ENCODE assay signal across 8 cellular contexts in genomic region chr20:26009402-26010223, GRCh38.
DNase-seq lines count a peak whose midpoint lies in the region; ATAC-seq, FAIRE-seq and TF ChIP-seq lines count a peak whose summit lies in the region.
"Not testable (repeated sequence)": the region's sequence is repeated elsewhere in the genome, so short reads cannot be mapped to it uniquely, and the experiment has no call there.

No MANE protein-coding gene starts in this region.

- H3K4me1 Mint-ChIP-seq in IgD-negative memory B cell, result not testable (repeated sequence)

- H3K27ac ChIP-seq in SU-DHL-6 (ENCODE audit: low read depth, low read length), result not testable (repeated sequence)
- H3K27ac ChIP-seq in endothelial cell of umbilical vein (ENCODE audit: insufficient read depth, low read depth, low read length), result peak overlapping the region; percentile 72
- H3K27ac ChIP-seq in thoracic aorta, result peak overlapping the region; percentile 88 to 89

- H3K4me1 ChIP-seq in endothelial cell of umbilical vein (ENCODE audit: control insufficient read depth, extremely low read depth, insufficient read depth, low read length); thoracic aorta (ENCODE audit: control insufficient read depth in 1 of 2, low read depth in 2 of 2): not testable (repeated sequence)

- H3K9me3 ChIP-seq in SU-DHL-6 (ENCODE audit: insufficient read depth, low read length); endothelial cell of umbilical vein (replicated peaks; ENCODE audit: control insufficient read depth, insufficient read depth, low read length); thoracic aorta: not testable (repeated sequence)

- H3K27ac Mint-ChIP-seq in IgD-negative memory B cell, result peak overlapping the region; percentile 49 to 91 (median 90)

- H3K9me1 ChIP-seq in endothelial cell of umbilical vein (replicated peaks; ENCODE audit: control insufficient read depth, extremely low read depth, insufficient read depth, low read length), result not testable (repeated sequence)

- peak; percentile 67 for FAIRE-seq in endothelial cell of umbilical vein (lab: Jason Lieb, UNC)

- DNase-seq in GM03348 (ENCODE audit: low spot score), result peak; percentile 67
- peak; percentile 39 for DNase-seq in activated gamma-delta T cell treated with Interleukin-2 at 50 U/mL for 16 hours
- DNase-seq in endothelial cell of umbilical vein (ENCODE audit: low read depth, low spot score), result peak; percentile 90
- peak; percentile 96 for DNase-seq in left kidney (ENCODE audit: low read depth, low spot score)
- DNase-seq in retinal pigment epithelial cell (ENCODE audit: low read depth), result peak; percentile 78
- peak; percentile 82 for DNase-seq in thoracic aorta (ENCODE audit: low spot score)

- dilution Hi-C loops in endothelial cell of umbilical vein (cut with MboI; ENCODE audit: extremely low pct_ligation_motif_present, low sequenced_read_pairs), result not testable (repeated sequence)

- H3K4me3 Mint-ChIP-seq in IgD-negative memory B cell, result peak overlapping the region; percentile 90 to 98 (median 94)

- ATAC-seq in thoracic aorta (ENCODE audit: insufficient number of reproducible peaks, low FRiP score, low read depth), result not testable (repeated sequence)

- TSS peak; percentile 81 for BruUV-seq in endothelial cell of umbilical vein (replicated peaks; lab: Mats Ljungman, UMichigan)

- intact Hi-C loops in endothelial cell of umbilical vein (cut with micrococcal nuclease), result not testable (repeated sequence)

- not testable (repeated sequence) for H3K27me3 ChIP-seq in SU-DHL-6 (ENCODE audit: low read length); endothelial cell of umbilical vein (ENCODE audit: control insufficient read depth in 2 of 2, insufficient read depth in 2 of 2, low read length in 2 of 2); thoracic aorta (replicated peaks; ENCODE audit: insufficient read depth)

- H3K79me2 ChIP-seq in SU-DHL-6 (ENCODE audit: insufficient read depth, low read length); endothelial cell of umbilical vein (ENCODE audit: control insufficient read depth, insufficient read depth, low read length): not testable (repeated sequence)

- not testable (repeated sequence) for H3K9me2 ChIP-seq in SU-DHL-6 (replicated peaks; ENCODE audit: insufficient read depth, low read length)

- POLR2A ChIA-PET in endothelial cell of umbilical vein (lab: Charles Lee), result not testable (repeated sequence)

- H3K36me3 ChIP-seq in SU-DHL-6 (ENCODE audit: low read length); endothelial cell of umbilical vein (ENCODE audit: control insufficient read depth in 2 of 2, extremely low read depth in 1 of 2, insufficient read depth in 2 of 2, low read length in 2 of 2); thoracic aorta: not testable (repeated sequence)

- H3K4me2 ChIP-seq in SU-DHL-6 (ENCODE audit: low read depth, low read length, poor library complexity, severe bottlenecking) (peak overlapping the region; percentile 45), endothelial cell of umbilical vein (ENCODE audit: insufficient read depth, low read length) (peak overlapping the region; percentile 1)

- not testable (repeated sequence) for H3K27me3 Mint-ChIP-seq in IgD-negative memory B cell

- H4K20me1 ChIP-seq in SU-DHL-6 (ENCODE audit: low read depth, low read length); endothelial cell of umbilical vein (replicated peaks; ENCODE audit: control insufficient read depth, extremely low read depth, insufficient read depth, low read length): not testable (repeated sequence)

- peak; percentile 60 for TF ChIP-seq POLR2A in endothelial cell of umbilical vein (IDR thresholded peaks at IDR 0.05; ENCODE audit: low read depth, low read length)

- not testable (repeated sequence) for H3K9me3 Mint-ChIP-seq in IgD-negative memory B cell

- CTCF ChIA-PET in endothelial cell of umbilical vein (lab: Charles Lee), result not testable (repeated sequence)

- H3K4me3 ChIP-seq in SU-DHL-6 (ENCODE audit: insufficient read depth, low read length, poor library complexity, severe bottlenecking) (peak overlapping the region; percentile 57), endothelial cell of umbilical vein (replicated peaks in 1 of 3; ENCODE audit: insufficient read depth in 1 of 3, low read depth in 1 of 3, low read length in 3 of 3) (peak overlapping the region; percentile 38 to 76 (median 50)), retinal pigment epithelial cell (ENCODE audit: low read length) (peak overlapping the region; percentile 59), thoracic aorta (peak overlapping the region; percentile 88)

- not testable (repeated sequence) for TF ChIP-seq CTCF in SU-DHL-6 (IDR thresholded peaks at IDR 0.05; ENCODE audit: insufficient read depth, low read length, poor library complexity, severe bottlenecking); endothelial cell of umbilical vein (IDR thresholded peaks at IDR 0.05; ENCODE audit: extremely low read depth in 1 of 2, insufficient read depth in 1 of 2, low read depth in 1 of 2, low read length in 2 of 2); retinal pigment epithelial cell (conservative IDR thresholded peaks at IDR 0.05; ENCODE audit: low read depth, low read length); thoracic aorta (IDR thresholded peaks at IDR 0.05)

- peak overlapping the region; percentile 61 for H3K9ac ChIP-seq in SU-DHL-6 (ENCODE audit: low read length)
- peak overlapping the region; percentile 53 for H3K9ac ChIP-seq in endothelial cell of umbilical vein (replicated peaks; ENCODE audit: extremely low read depth, insufficient read depth, low read length)

- H2AFZ ChIP-seq in SU-DHL-6 (ENCODE audit: low read depth, low read length, severe bottlenecking) (peak overlapping the region; percentile 48), endothelial cell of umbilical vein (ENCODE audit: low read depth, low read length) (peak overlapping the region; percentile 70)

- not testable (repeated sequence) for H3K36me3 Mint-ChIP-seq in IgD-negative memory B cell

- H3F3A ChIP-seq in SU-DHL-6 (ENCODE audit: insufficient read depth), result not testable (repeated sequence)

TF ChIP-seq in endothelial cell of umbilical vein, 7 proteins besides CTCF, POLR2A, EP300 and RAD21:
- TF ChIP-seq POLR2AphosphoS5 (IDR thresholded peaks at IDR 0.05; ENCODE audit: insufficient read depth, low read depth, low read length), result peak; percentile 38
TF ChIP-seq in endothelial cell of umbilical vein: peak in this region for 1; not testable (repeated sequence) for 6.

Comparison
In these comparisons a context has a peak if more than half of its experiments do, and no peak if none do; other contexts are left out.
1. DNase-seq: peak in every context shown above with its lines; median percentile 96 in left kidney; 90 in endothelial cell of umbilical vein; 82 in thoracic aorta; 78 in retinal pigment epithelial cell; 67 in GM03348; 39 in activated gamma-delta T cell treated with Interleukin-2 at 50 U/mL for 16 hours.